Comparison of ENCODE assay signal across 2 cellular contexts in the genomic region with DNA sequence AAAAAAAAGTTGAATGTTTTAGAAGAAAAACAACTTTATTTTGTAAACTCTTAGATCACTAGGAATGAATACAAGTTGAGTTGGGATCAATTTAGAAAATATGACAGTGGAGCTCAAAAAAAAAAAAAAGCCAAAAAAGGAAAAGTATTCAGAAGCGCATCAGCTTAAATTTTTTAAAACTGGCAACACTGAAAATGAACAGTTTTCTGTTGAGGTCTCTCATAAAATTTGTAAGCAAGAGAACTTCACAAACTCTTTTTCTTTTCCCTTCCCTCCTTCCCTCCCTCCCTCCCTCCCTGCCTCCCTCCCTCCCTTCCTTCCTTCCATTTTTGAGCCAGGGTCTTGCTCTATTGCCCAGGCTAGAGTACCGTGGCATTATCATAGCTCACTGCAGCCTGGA.
TF ChIP-seq lines count a peak whose summit lies in the region.

No MANE protein-coding gene starts in this region.

TF ChIP-seq in GM12878, 131 proteins besides CTCF, POLR2A, EP300 and RAD21:
- no peak for TF ChIP-seq CBFB (IDR thresholded peaks at IDR 0.05; ENCODE audit: low read depth)
- TF ChIP-seq ESRRA (IDR thresholded peaks at IDR 0.05; ENCODE audit: low read length): no peak
- no peak for TF ChIP-seq FOS (IDR thresholded peaks at IDR 0.05; ENCODE audit: borderline replicate concordance, extremely low read depth, insufficient read length)
- TF ChIP-seq, protein P1, sequence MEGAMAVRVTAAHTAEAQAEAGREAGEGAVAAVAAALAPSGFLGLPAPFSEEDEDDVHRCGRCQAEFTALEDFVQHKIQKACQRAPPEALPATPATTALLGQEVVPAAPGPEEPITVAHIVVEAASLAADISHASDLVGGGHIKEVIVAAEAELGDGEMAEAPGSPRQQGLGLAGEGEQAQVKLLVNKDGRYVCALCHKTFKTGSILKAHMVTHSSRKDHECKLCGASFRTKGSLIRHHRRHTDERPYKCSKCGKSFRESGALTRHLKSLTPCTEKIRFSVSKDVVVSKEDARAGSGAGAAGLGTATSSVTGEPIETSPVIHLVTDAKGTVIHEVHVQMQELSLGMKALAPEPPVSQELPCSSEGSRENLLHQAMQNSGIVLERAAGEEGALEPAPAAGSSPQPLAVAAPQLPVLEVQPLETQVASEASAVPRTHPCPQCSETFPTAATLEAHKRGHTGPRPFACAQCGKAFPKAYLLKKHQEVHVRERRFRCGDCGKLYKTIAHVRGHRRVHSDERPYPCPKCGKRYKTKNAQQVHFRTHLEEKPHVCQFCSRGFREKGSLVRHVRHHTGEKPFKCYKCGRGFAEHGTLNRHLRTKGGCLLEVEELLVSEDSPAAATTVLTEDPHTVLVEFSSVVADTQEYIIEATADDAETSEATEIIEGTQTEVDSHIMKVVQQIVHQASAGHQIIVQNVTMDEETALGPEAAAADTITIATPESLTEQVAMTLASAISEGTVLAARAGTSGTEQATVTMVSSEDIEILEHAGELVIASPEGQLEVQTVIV (IDR thresholded peaks at IDR 0.05; ENCODE audit: borderline replicate concordance, partially characterized antibody): no peak
- TF ChIP-seq, protein P2, sequence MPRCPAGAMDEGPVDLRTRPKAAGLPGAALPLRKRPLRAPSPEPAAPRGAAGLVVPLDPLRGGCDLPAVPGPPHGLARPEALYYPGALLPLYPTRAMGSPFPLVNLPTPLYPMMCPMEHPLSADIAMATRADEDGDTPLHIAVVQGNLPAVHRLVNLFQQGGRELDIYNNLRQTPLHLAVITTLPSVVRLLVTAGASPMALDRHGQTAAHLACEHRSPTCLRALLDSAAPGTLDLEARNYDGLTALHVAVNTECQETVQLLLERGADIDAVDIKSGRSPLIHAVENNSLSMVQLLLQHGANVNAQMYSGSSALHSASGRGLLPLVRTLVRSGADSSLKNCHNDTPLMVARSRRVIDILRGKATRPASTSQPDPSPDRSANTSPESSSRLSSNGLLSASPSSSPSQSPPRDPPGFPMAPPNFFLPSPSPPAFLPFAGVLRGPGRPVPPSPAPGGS (IDR thresholded peaks at IDR 0.05; ENCODE audit: borderline replicate concordance, insufficient read depth, low read depth, low read length, poor library complexity, severe bottlenecking): no peak

TF ChIP-seq in K562, 482 proteins besides CTCF, POLR2A, EP300 and RAD21:
- TF ChIP-seq HNRNPK (IDR thresholded peaks at IDR 0.05; ENCODE audit: low read depth, low read length, poor library complexity, severe bottlenecking): peak; percentile 45
- no peak for TF ChIP-seq HDAC8 (tag; IDR thresholded peaks at IDR 0.05)
- peak; percentile 42 for TF ChIP-seq PCBP1 (IDR thresholded peaks at IDR 0.05; ENCODE audit: low read depth, low read length, poor library complexity, severe bottlenecking)
